ENCODE assay signal across 7 cellular contexts in genomic region chr2:39094717-39095363, GRCh38. TPM values are rescaled to one million over a fixed set of nuclear protein-coding genes. Genes with fewer than 3 reads are reported as not detected.
DNase-seq lines count a peak whose midpoint lies in the region; ATAC-seq and TF ChIP-seq lines count a peak whose summit lies in the region.

No MANE protein-coding gene starts in this region.

- peak; percentile 88 for ATAC-seq in GM18909 (IDR thresholded peaks at IDR 0.05; ENCODE audit: poor library complexity, unreplicated experiment)
- ATAC-seq in HG02763 (IDR thresholded peaks at IDR 0.05; ENCODE audit: unreplicated experiment) = peak; percentile 82

- peaks cover 22% of the 10 kb centered on the region for H3K36me3 Mint-ChIP-seq in nephron (ENCODE audit: low read depth)

- H3K4me3 Mint-ChIP-seq in nephron = no peak overlapping the region

- DNase-seq in NOMO-1 treated with dmso at 0.1 percent for 144 hours (lab: John Stamatoyannopoulos, UW; ENCODE audit: unreplicated experiment) = peak; percentile 19
- no peak for DNase-seq in HPDE6-E6E7 (ENCODE audit: extremely low spot score)
- no peak for DNase-seq in mucosa of gallbladder (ENCODE audit: low spot score)
- no peak for DNase-seq in UCSD-AML1 (lab: John Stamatoyannopoulos, UW; ENCODE audit: unreplicated experiment)

- H3K4me1 Mint-ChIP-seq in nephron = peaks cover 16% of the 10 kb centered on the region

- H3K27ac Mint-ChIP-seq in nephron = peak overlapping the region in 2 of 3 experiments; percentile 25 to 27

- no peaks in the 10 kb centered on the region for H3K9me3 Mint-ChIP-seq in nephron

- no peak for TF ChIP-seq CTCF in nephron (IDR thresholded peaks at IDR 0.05; ENCODE audit: unreplicated experiment in 3 of 3)

- H3K27me3 Mint-ChIP-seq in nephron (ENCODE audit: low read depth) = no peaks in the 10 kb centered on the region

RNA-seq across cellular contexts. Expression of gene SOS1, which starts 26.0 kb away (rescaled TPM):
- 42.1 TPM for total RNA-seq in mucosa of gallbladder
